22 cellular contexts compared by ENCODE assay signal in the genomic region with DNA sequence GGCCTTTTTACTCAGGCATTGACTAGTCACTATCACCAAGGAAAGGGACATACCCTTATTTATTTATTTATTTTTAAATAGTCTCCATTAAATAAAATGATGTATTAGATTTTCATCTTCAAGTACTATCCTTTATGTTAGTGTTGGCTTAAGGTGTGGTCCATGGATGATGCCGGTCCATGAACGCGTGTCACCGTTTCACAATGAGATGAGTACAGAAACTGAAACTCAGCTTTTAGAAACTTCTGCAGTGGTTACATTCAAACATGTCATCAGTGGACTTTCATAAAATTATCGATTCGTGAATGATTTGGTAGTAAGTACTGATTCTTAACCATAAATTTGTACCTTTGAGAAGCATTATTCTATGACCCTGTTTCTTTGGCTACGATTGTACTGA.
A peak's percentile ranks its signal among the peaks of the same experiment; 100 is the strongest.
DNase-seq lines count a peak whose midpoint lies in the region; ATAC-seq lines count a peak whose summit lies in the region.
"Had no signal": no experiment of that assay in that cellular context is flagged by ENCODE, and none has a peak within 500 bp of the region (broad histone marks: within the 10 kb centered on the region; RNA-seq: fewer than 3 reads in every experiment).

No MANE protein-coding gene starts in this region.

- POLR2A ChIA-PET in activated CD4-positive, alpha-beta T cell treated with anti-CD3 and anti-CD28 coated beads for 36 hours (lab: Charles Lee): no interaction called here

- DNase-seq in activated CD4-positive, alpha-beta T cell treated with anti-CD3 and anti-CD28 coated beads for 36 hours: peak; percentile 7
- no peak for DNase-seq in activated CD4-positive, alpha-beta T cell treated with anti-CD3 and anti-CD28 coated beads, Interleukin-2, amount 50 U/mL, for 4 hours
- DNase-seq in DMS53 treated with DMSO at 0.1 percent for 48 hours (lab: John Stamatoyannopoulos, UW; ENCODE audit: unreplicated experiment): no peak
- no peak for DNase-seq in Right ventricle myocardium inferior (ENCODE audit: missing footprints)
- DNase-seq: activated naive CD4-positive, alpha-beta T cell treated with anti-CD3 and anti-CD28 coated beads, Interleukin-2, amount 10 ng/mL, durations not matched to agents 7 days and 5 days; activated T-cell treated with anti-CD3 and anti-CD28 coated beads, Interleukin-2, amount 50 U/mL, for 1 hour; AML-193; effector CD4-positive, alpha-beta T cell; H7; naive thymus-derived CD8-positive, alpha-beta T cell; NCI-H1417; NCI-H526 treated with DMSO at 0.1 percent for 48 hours; OCI-M1; SHP77; sigmoid colon; stimulated activated CD4-positive, alpha-beta T cell treated with anti-CD3 and anti-CD28 coated beads, Interleukin-2, amount 100 ng/mL, for 24 hours had no signal

- no peak overlapping the region for H3K27ac Mint-ChIP-seq in activated CD4-positive, alpha-beta T cell treated with anti-CD3 and anti-CD28 coated beads for 36 hours
- H3K27ac Mint-ChIP-seq in activated T-helper 17 cell treated with anti-CD3 and anti-CD28 coated beads, Interleukin-2, amount 50 U/mL, for 72 hours: no peak overlapping the region
- H3K27ac Mint-ChIP-seq: activated naive CD4-positive, alpha-beta T cell treated with anti-CD3 and anti-CD28 coated beads, Interleukin-2, amount 10 ng/mL, durations not matched to agents 7 days and 5 days; naive thymus-derived CD8-positive, alpha-beta T cell; stimulated activated naive CD8-positive, alpha-beta T cell treated with anti-CD3 and anti-CD28 coated beads, Interleukin-15, Interleukin-2, amounts not matched to agents 100 ng/mL and 50 ng/mL, for 24 hours; type B pancreatic cell had no signal

- CTCF ChIA-PET in activated CD4-positive, alpha-beta T cell treated with anti-CD3 and anti-CD28 coated beads for 36 hours (lab: Charles Lee): no interaction called here

- intact Hi-C loops in activated CD4-positive, alpha-beta T cell treated with anti-CD3 and anti-CD28 coated beads for 36 hours (cut with DNase I, micrococcal nuclease): no loop called here
- intact Hi-C loops in Right ventricle myocardium inferior (cut with DNase I): no loop called here

- H3K4me3 Mint-ChIP-seq in activated CD4-positive, alpha-beta T cell treated with anti-CD3 and anti-CD28 coated beads for 36 hours: no peak overlapping the region
- H3K4me3 Mint-ChIP-seq in activated T-helper 17 cell treated with anti-CD3 and anti-CD28 coated beads, Interleukin-2, amount 50 U/mL, for 72 hours: no peak overlapping the region
- H3K4me3 Mint-ChIP-seq: activated naive CD4-positive, alpha-beta T cell treated with anti-CD3 and anti-CD28 coated beads, Interleukin-2, amount 10 ng/mL, durations not matched to agents 7 days and 5 days; naive thymus-derived CD8-positive, alpha-beta T cell; stimulated activated naive CD8-positive, alpha-beta T cell treated with anti-CD3 and anti-CD28 coated beads, Interleukin-15, Interleukin-2, amounts not matched to agents 100 ng/mL and 50 ng/mL, for 24 hours; type B pancreatic cell had no signal

- no peaks in the 10 kb centered on the region for H3K36me3 Mint-ChIP-seq in activated CD4-positive, alpha-beta T cell treated with anti-CD3 and anti-CD28 coated beads for 36 hours (ENCODE audit: low read depth)
- no peaks in the 10 kb centered on the region for H3K36me3 Mint-ChIP-seq in activated T-helper 17 cell treated with anti-CD3 and anti-CD28 coated beads, Interleukin-2, amount 50 U/mL, for 72 hours (ENCODE audit: low read depth)
- H3K36me3 Mint-ChIP-seq: activated naive CD4-positive, alpha-beta T cell treated with anti-CD3 and anti-CD28 coated beads, Interleukin-2, amount 10 ng/mL, durations not matched to agents 7 days and 5 days; type B pancreatic cell had no signal

- H3K27me3 Mint-ChIP-seq in activated CD4-positive, alpha-beta T cell treated with anti-CD3 and anti-CD28 coated beads for 36 hours: peaks cover 3% of the 10 kb centered on the region
- H3K27me3 Mint-ChIP-seq in activated T-helper 17 cell treated with anti-CD3 and anti-CD28 coated beads, Interleukin-2, amount 50 U/mL, for 72 hours: peaks cover 14% of the 10 kb centered on the region
- H3K27me3 Mint-ChIP-seq: stimulated activated naive CD8-positive, alpha-beta T cell treated with anti-CD3 and anti-CD28 coated beads, Interleukin-15, Interleukin-2, amounts not matched to agents 100 ng/mL and 50 ng/mL, for 24 hours; type B pancreatic cell had no signal

- ATAC-seq in activated CD4-positive, alpha-beta T cell treated with anti-CD3 and anti-CD28 coated beads for 36 hours: no peak
- ATAC-seq in GM19467 (IDR thresholded peaks at IDR 0.05; ENCODE audit: unreplicated experiment) (peak; percentile 80), HG03175 (IDR thresholded peaks at IDR 0.05; ENCODE audit: unreplicated experiment) (peak; percentile 89), HG03139 (IDR thresholded peaks at IDR 0.05; ENCODE audit: unreplicated experiment) (no peak), Right ventricle myocardium inferior (no peak)
- ATAC-seq in activated T-helper 17 cell treated with anti-CD3 and anti-CD28 coated beads, Interleukin-2, amount 50 U/mL, for 72 hours (replicated peaks): peak; percentile 58
- ATAC-seq: naive thymus-derived CD8-positive, alpha-beta T cell had no signal

- no peaks in the 10 kb centered on the region for H3K4me1 Mint-ChIP-seq in activated CD4-positive, alpha-beta T cell treated with anti-CD3 and anti-CD28 coated beads for 36 hours
- H3K4me1 Mint-ChIP-seq in activated T-helper 17 cell treated with anti-CD3 and anti-CD28 coated beads, Interleukin-2, amount 50 U/mL, for 72 hours: no peaks in the 10 kb centered on the region
- H3K4me1 Mint-ChIP-seq: activated naive CD4-positive, alpha-beta T cell treated with anti-CD3 and anti-CD28 coated beads, Interleukin-2, amount 10 ng/mL, durations not matched to agents 7 days and 5 days; naive thymus-derived CD8-positive, alpha-beta T cell had no signal

- no peaks in the 10 kb centered on the region for H3K9me3 Mint-ChIP-seq in activated CD4-positive, alpha-beta T cell treated with anti-CD3 and anti-CD28 coated beads for 36 hours (ENCODE audit: low read depth)
- H3K9me3 Mint-ChIP-seq in activated T-helper 17 cell treated with anti-CD3 and anti-CD28 coated beads, Interleukin-2, amount 50 U/mL, for 72 hours: no peaks in the 10 kb centered on the region
- H3K9me3 Mint-ChIP-seq: activated naive CD4-positive, alpha-beta T cell treated with anti-CD3 and anti-CD28 coated beads, Interleukin-2, amount 10 ng/mL, durations not matched to agents 7 days and 5 days; stimulated activated naive CD8-positive, alpha-beta T cell treated with anti-CD3 and anti-CD28 coated beads, Interleukin-15, Interleukin-2, amounts not matched to agents 100 ng/mL and 50 ng/mL, for 24 hours; type B pancreatic cell had no signal

Comparison
In these comparisons a context has a peak if more than half of its experiments do, and no peak if none do; other contexts are left out.
1. ATAC-seq: peak in GM19467 (single experiment), HG03175 (single experiment) and activated T-helper 17 cell treated with anti-CD3 and anti-CD28 coated beads, Interleukin-2, amount 50 U/mL, for 72 hours (single experiment); none in activated CD4-positive, alpha-beta T cell treated with anti-CD3 and anti-CD28 coated beads for 36 hours (single experiment), HG03139 (single experiment) and Right ventricle myocardium inferior (single experiment).